15 cellular contexts compared by ENCODE assay signal in genomic region chr4:55757356-55758024, GRCh38.
DNase-seq lines count a peak whose midpoint lies in the region; ATAC-seq and TF ChIP-seq lines count a peak whose summit lies in the region.
"Had no signal": no experiment of that assay in that cellular context is flagged by ENCODE, and none has a peak within 500 bp of the region (broad histone marks: within the 10 kb centered on the region; RNA-seq: fewer than 3 reads in every experiment).

No MANE protein-coding gene starts in this region.

- in situ Hi-C loops in transverse colon (cut with MboI; ENCODE audit: low pct_ligation_motif_present in 1 of 4, low pct_unique_long_range_greater_than_20kb in 1 of 4, low sequenced_read_pairs in 3 of 4) = no loop called here
- in situ Hi-C loops in KBM-7 (cut with MboI; ENCODE audit: low pct_unique_long_range_greater_than_20kb, low sequenced_read_pairs) = no loop called here

- H3K27ac ChIP-seq in breast epithelium (no peak overlapping the region), hepatocyte (no peak overlapping the region), transverse colon (peak overlapping the region; percentile 54 to 77 (median 60))
- H3K27ac ChIP-seq in CD8-positive, alpha-beta T cell (ENCODE audit: low read depth, low read length) = no peak overlapping the region
- H3K27ac ChIP-seq: right lobe of liver, thoracic aorta had no signal

- no TSS peak for BruUV-seq in MCF 10A (replicated peaks; lab: Mats Ljungman, UMichigan)

- no peaks in the 10 kb centered on the region for H3K27me3 ChIP-seq in breast epithelium
- H3K27me3 ChIP-seq in hepatocyte = no peaks in the 10 kb centered on the region
- no peaks in the 10 kb centered on the region for H3K27me3 ChIP-seq in transverse colon
- no peaks in the 10 kb centered on the region for H3K27me3 ChIP-seq in CD8-positive, alpha-beta T cell (ENCODE audit: insufficient read depth, low read length)
- H3K27me3 ChIP-seq: right lobe of liver had no signal

- ATAC-seq in WTC11 = peak; percentile 26; the same call in 1 of the 2 replicates
- ATAC-seq in CD8-positive, alpha-beta T cell = no peak
- ATAC-seq: right lobe of liver had no signal

- intact Hi-C loops in MCF 10A (cut with micrococcal nuclease) (loop anchor here (5.0 kb wide), 1 partner anchor 110 kb away; no protein-coding TSS in a partner anchor), breast epithelium (cut with DNase I; ENCODE audit: low total_unique reads) (no loop called here), transverse colon (cut with DNase I; ENCODE audit: low total_unique reads) (no loop called here)
- intact Hi-C loops in CD8-positive, alpha-beta T cell (cut with DNase I, micrococcal nuclease) = no loop called here

- no peak for TF ChIP-seq POLR2A in breast epithelium (IDR thresholded peaks at IDR 0.05)
- no peak for TF ChIP-seq POLR2A in transverse colon (IDR thresholded peaks at IDR 0.05)

- TF ChIP-seq CTCF in MCF 10A (IDR thresholded peaks at IDR 0.05; ENCODE audit: unreplicated experiment) = no peak
- TF ChIP-seq CTCF in breast epithelium (IDR thresholded peaks at IDR 0.05) = no peak
- no peak for TF ChIP-seq CTCF in WTC11 (IDR thresholded peaks at IDR 0.05)
- no peak for TF ChIP-seq CTCF in hepatocyte (IDR thresholded peaks at IDR 0.05; ENCODE audit: poor library complexity)
- TF ChIP-seq CTCF in transverse colon (IDR thresholded peaks at IDR 0.05) = no peak
- TF ChIP-seq CTCF in CD8-positive, alpha-beta T cell (IDR thresholded peaks at IDR 0.05) = no peak

- DNase-seq in MCF 10A (ENCODE audit: unreplicated experiment) (no peak), breast epithelium (ENCODE audit: low spot score in 2 of 2) (no peak), WTC11 (ENCODE audit: low spot score) (no peak), hepatocyte (ENCODE audit: low spot score) (no peak), transverse colon (peak; percentile 14), KBM-7 (no peak), iPS-NIHi11 (ENCODE audit: low spot score) (no peak)
- DNase-seq in CD8-positive, alpha-beta T cell = no peak
- DNase-seq: activated CD4-positive, alpha-beta T cell treated with anti-CD3 and anti-CD28 coated beads for 36 hours; CD4-positive, alpha-beta memory T cell; NCI-H2227 treated with DMSO at 0.1 percent for 48 hours; right lobe of liver had no signal

- CTCF ChIA-PET in MCF 10A (lab: Yijun Ruan, JAX) = interaction anchor here (0.6 to 1.7 kb wide), 2 partner anchors 9 to 20 kb away, joined by 4 read pairs; no protein-coding TSS in a partner anchor
- CTCF ChIA-PET in WTC11 (lab: Charles Lee) = no interaction called here
- CTCF ChIA-PET in CD8-positive, alpha-beta T cell (lab: Charles Lee) = no interaction called here

- no peak for TF ChIP-seq EP300 in transverse colon (IDR thresholded peaks at IDR 0.05; ENCODE audit: low read depth)

- H3K4me3 ChIP-seq in breast epithelium (no peak overlapping the region), hepatocyte (no peak overlapping the region), transverse colon (no peak overlapping the region)
- no peak overlapping the region for H3K4me3 ChIP-seq in CD8-positive, alpha-beta T cell (ENCODE audit: low read depth, low read length)
- H3K4me3 ChIP-seq: right lobe of liver, thoracic aorta had no signal

- H3K4me2 ChIP-seq in hepatocyte = no peak overlapping the region

- peak overlapping the region; percentile 90 for H3K27ac Mint-ChIP-seq in MCF 10A (ENCODE audit: low read depth, unreplicated experiment)
- peak overlapping the region; percentile 22; the same call in 1 of the 2 replicates for H3K27ac Mint-ChIP-seq in WTC11
- H3K27ac Mint-ChIP-seq in CD8-positive, alpha-beta T cell = no peak overlapping the region
- H3K27ac Mint-ChIP-seq: activated CD4-positive, alpha-beta T cell treated with anti-CD3 and anti-CD28 coated beads for 36 hours; dendritic cell treated with granulocyte-macrophage colony-stimulating factor and Interleukin-4, amounts not matched to agents 40 ng/mL and 50 ng/mL, for 4 days; stimulated activated effector memory CD8-positive, alpha-beta T cell treated with anti-CD3 and anti-CD28 coated beads, Interleukin-12 subunit alpha, Interleukin-12 subunit beta, amount 100 ng/mL, for 72 hours had no signal

- H3K36me3 ChIP-seq in breast epithelium = no peaks in the 10 kb centered on the region
- H3K36me3 ChIP-seq in hepatocyte (replicated peaks; ENCODE audit: insufficient read depth, low read depth) = no peaks in the 10 kb centered on the region
- H3K36me3 ChIP-seq in transverse colon = no peaks in the 10 kb centered on the region
- H3K36me3 ChIP-seq in CD8-positive, alpha-beta T cell (ENCODE audit: insufficient read depth, low read length) = no peaks in the 10 kb centered on the region
- H3K36me3 ChIP-seq: right lobe of liver, thoracic aorta had no signal

- peak overlapping the region; percentile 25 for H2AFZ ChIP-seq in hepatocyte

- no peaks in the 10 kb centered on the region for H3K9me2 ChIP-seq in hepatocyte (replicated peaks; ENCODE audit: insufficient read depth)

- no peak overlapping the region for H3K4me3 Mint-ChIP-seq in MCF 10A (ENCODE audit: unreplicated experiment)
- no peak overlapping the region for H3K4me3 Mint-ChIP-seq in WTC11
- H3K4me3 Mint-ChIP-seq in CD8-positive, alpha-beta T cell = no peak overlapping the region
- H3K4me3 Mint-ChIP-seq: activated CD4-positive, alpha-beta T cell treated with anti-CD3 and anti-CD28 coated beads for 36 hours; CD4-positive, alpha-beta memory T cell; dendritic cell treated with granulocyte-macrophage colony-stimulating factor and Interleukin-4, amounts not matched to agents 40 ng/mL and 50 ng/mL, for 4 days; stimulated activated effector memory CD8-positive, alpha-beta T cell treated with anti-CD3 and anti-CD28 coated beads, Interleukin-12 subunit alpha, Interleukin-12 subunit beta, amount 100 ng/mL, for 72 hours had no signal

- POLR2A ChIA-PET in MCF 10A (lab: Yijun Ruan, JAX) = interaction anchor here (0.6 to 3.2 kb wide), 6 partner anchors 13 to 260 kb away, joined by 3 to 8 read pairs (median 4); partner anchors contain the start of genes CEP135 and EXOC1
- POLR2A ChIA-PET in WTC11 (lab: Charles Lee) = no interaction called here
- POLR2A ChIA-PET in CD8-positive, alpha-beta T cell (lab: Charles Lee) = interaction anchor here (0.5 kb wide), 1 partner anchor 1300 kb away, joined by 3 read pairs; no protein-coding TSS in a partner anchor

- H3K27me3 Mint-ChIP-seq in MCF 10A (ENCODE audit: insufficient read depth, unreplicated experiment) = no peaks in the 10 kb centered on the region
- H3K27me3 Mint-ChIP-seq in WTC11 (ENCODE audit: low read depth) = no peaks in the 10 kb centered on the region
- no peaks in the 10 kb centered on the region for H3K27me3 Mint-ChIP-seq in CD8-positive, alpha-beta T cell (ENCODE audit: low read depth)
- H3K27me3 Mint-ChIP-seq: activated CD4-positive, alpha-beta T cell treated with anti-CD3 and anti-CD28 coated beads for 36 hours; CD4-positive, alpha-beta memory T cell; dendritic cell treated with granulocyte-macrophage colony-stimulating factor and Interleukin-4, amounts not matched to agents 40 ng/mL and 50 ng/mL, for 4 days had no signal

- H3K9me3 ChIP-seq in breast epithelium (no peaks in the 10 kb centered on the region), hepatocyte (ENCODE audit: low read depth) (no peaks in the 10 kb centered on the region), transverse colon (no peaks in the 10 kb centered on the region)
- no peaks in the 10 kb centered on the region for H3K9me3 ChIP-seq in CD8-positive, alpha-beta T cell (ENCODE audit: low read length)
- H3K9me3 ChIP-seq: right lobe of liver, thoracic aorta had no signal

- H3K4me1 ChIP-seq in breast epithelium = no peaks in the 10 kb centered on the region
- no peaks in the 10 kb centered on the region for H3K4me1 ChIP-seq in hepatocyte (ENCODE audit: insufficient read depth)
- peaks cover 0 to 29% (median 6%) of the 10 kb centered on the region in 4 donors for H3K4me1 ChIP-seq in transverse colon
- H3K4me1 ChIP-seq in CD8-positive, alpha-beta T cell (ENCODE audit: insufficient read depth, low read length) = no peaks in the 10 kb centered on the region
- H3K4me1 ChIP-seq: right lobe of liver had no signal

- H3K4me1 Mint-ChIP-seq in MCF 10A (ENCODE audit: insufficient read depth, unreplicated experiment) (peaks cover 26% of the 10 kb centered on the region), WTC11 (peaks cover 14% of the 10 kb centered on the region)
- H3K4me1 Mint-ChIP-seq in CD8-positive, alpha-beta T cell (ENCODE audit: low read depth) = no peaks in the 10 kb centered on the region
- H3K4me1 Mint-ChIP-seq: CD4-positive, alpha-beta memory T cell had no signal

- no peaks in the 10 kb centered on the region for H3K79me2 ChIP-seq in hepatocyte

- H3K36me3 Mint-ChIP-seq in MCF 10A (ENCODE audit: insufficient read depth, unreplicated experiment) (no peaks in the 10 kb centered on the region), WTC11 (no peaks in the 10 kb centered on the region)
- H3K36me3 Mint-ChIP-seq in CD8-positive, alpha-beta T cell = no peaks in the 10 kb centered on the region
- H3K36me3 Mint-ChIP-seq: CD4-positive, alpha-beta memory T cell; stimulated activated effector memory CD8-positive, alpha-beta T cell treated with anti-CD3 and anti-CD28 coated beads, Interleukin-12 subunit alpha, Interleukin-12 subunit beta, amount 100 ng/mL, for 72 hours had no signal

- H3K9me3 Mint-ChIP-seq in MCF 10A (ENCODE audit: unreplicated experiment) = peaks cover 5% of the 10 kb centered on the region
- H3K9me3 Mint-ChIP-seq in WTC11 = no peaks in the 10 kb centered on the region
- no peaks in the 10 kb centered on the region for H3K9me3 Mint-ChIP-seq in CD8-positive, alpha-beta T cell
- H3K9me3 Mint-ChIP-seq: CD4-positive, alpha-beta memory T cell; dendritic cell treated with granulocyte-macrophage colony-stimulating factor and Interleukin-4, amounts not matched to agents 40 ng/mL and 50 ng/mL, for 4 days; stimulated activated effector memory CD8-positive, alpha-beta T cell treated with anti-CD3 and anti-CD28 coated beads, Interleukin-12 subunit alpha, Interleukin-12 subunit beta, amount 100 ng/mL, for 72 hours had no signal

- no peaks in the 10 kb centered on the region for H4K20me1 ChIP-seq in hepatocyte (ENCODE audit: insufficient read depth, poor library complexity, severe bottlenecking)

TF ChIP-seq in WTC11, 78 proteins besides CTCF, POLR2A, EP300 and RAD21:
- no peak for TF ChIP-seq TP53 (CRISPR knock-in tag; IDR thresholded peaks at IDR 0.05)
- peak; percentile 54; the same call in 1 of the 2 replicates for TF ChIP-seq NFYB (CRISPR knock-in tag; conservative IDR thresholded peaks at IDR 0.05; ENCODE audit: low read depth)

Comparison
In these comparisons a context has a peak if more than half of its experiments do, and no peak if none do; other contexts are left out.
1. H3K27ac ChIP-seq: peak in transverse colon (4 of 4); none in breast epithelium (0 of 2), hepatocyte (single experiment) and CD8-positive, alpha-beta T cell (single experiment).